21 cellular contexts compared by ENCODE assay signal in genomic region chr17:28113269-28113668, GRCh38.
"Had no signal": no experiment of that assay in that cellular context is flagged by ENCODE, and none has a peak within 500 bp of the region (broad histone marks: within the 10 kb centered on the region; RNA-seq: fewer than 3 reads in every experiment).

No MANE protein-coding gene starts in this region.

- FAIRE-seq: islet of Langerhans had no signal

- H3K9me3 Mint-ChIP-seq: activated CD8-positive, alpha-beta T cell treated with anti-CD3 and anti-CD28 coated beads for 36 hours had no signal

- H3K36me3 ChIP-seq: lower lobe of right lung had no signal

- H3K27ac Mint-ChIP-seq: activated CD8-positive, alpha-beta T cell treated with anti-CD3 and anti-CD28 coated beads for 36 hours; activated naive CD4-positive, alpha-beta T cell treated with anti-CD3 and anti-CD28 coated beads for 36 hours; activated T-cell treated with anti-CD3 and anti-CD28 coated beads, Interleukin-2, amount 50 U/mL, for 24 hours; brain; mesothelial cell of epicardium; nephron progenitor cell; progenitor cell of endocrine pancreas; T-cell had no signal

- H3K27ac ChIP-seq: hepatocyte, lower lobe of right lung, testis had no signal

- H3K36me3 Mint-ChIP-seq: type B pancreatic cell had no signal

- ATAC-seq: activated CD8-positive, alpha-beta T cell treated with anti-CD3 and anti-CD28 coated beads for 36 hours; left colon; stimulated activated memory B cell treated with anti-CD40 and anti-IgM and Interleukin-4, amounts not matched to agents 10 μg/mL and 1 μg/mL and 100 μg/mL, for 72 hours; T-cell had no signal

- H3K27me3 ChIP-seq: hepatocyte, testis had no signal

- H3K9me3 ChIP-seq: lower lobe of right lung, testis had no signal

- H3K27me3 Mint-ChIP-seq: activated CD8-positive, alpha-beta T cell treated with anti-CD3 and anti-CD28 coated beads for 36 hours; activated T-cell treated with anti-CD3 and anti-CD28 coated beads, Interleukin-2, amount 50 U/mL, for 24 hours; brain; progenitor cell of endocrine pancreas; stimulated activated memory B cell treated with anti-CD40 and anti-IgM and Interleukin-4, amounts not matched to agents 10 μg/mL and 1 μg/mL and 100 μg/mL, for 72 hours; T-cell; type B pancreatic cell had no signal

- H3K4me3 Mint-ChIP-seq: activated CD8-positive, alpha-beta T cell treated with anti-CD3 and anti-CD28 coated beads for 36 hours; activated naive CD4-positive, alpha-beta T cell treated with anti-CD3 and anti-CD28 coated beads for 36 hours; activated T-cell treated with anti-CD3 and anti-CD28 coated beads, Interleukin-2, amount 50 U/mL, for 24 hours; brain; mesothelial cell of epicardium; nephron progenitor cell; stimulated activated memory B cell treated with anti-CD40 and anti-IgM and Interleukin-4, amounts not matched to agents 10 μg/mL and 1 μg/mL and 100 μg/mL, for 72 hours; T-cell; type B pancreatic cell had no signal

- DNase-seq: activated CD4-positive, alpha-beta T cell treated with anti-CD3 and anti-CD28 coated beads for 48 hours; activated CD4-positive, CD25-positive, alpha-beta regulatory T cell; activated CD8-positive, alpha-beta T cell treated with anti-CD3 and anti-CD28 coated beads for 36 hours; activated naive CD4-positive, alpha-beta T cell treated with anti-CD3 and anti-CD28 coated beads for 36 hours; activated T-cell treated with anti-CD3 and anti-CD28 coated beads, Interleukin-2, amount 50 U/mL, for 24 hours; anterior cingulate cortex; central memory CD4-positive, alpha-beta T cell; left colon; lower lobe of right lung; nephron progenitor cell; occipital lobe; stimulated activated CD4-positive, alpha-beta T cell treated with anti-CD3 and anti-CD28 coated beads, Interleukin-4, amount 100 ng/mL, for 4 hours; T-cell; testis had no signal

- H3K4me3 ChIP-seq: hepatocyte, testis had no signal
